In the genomic region with DNA sequence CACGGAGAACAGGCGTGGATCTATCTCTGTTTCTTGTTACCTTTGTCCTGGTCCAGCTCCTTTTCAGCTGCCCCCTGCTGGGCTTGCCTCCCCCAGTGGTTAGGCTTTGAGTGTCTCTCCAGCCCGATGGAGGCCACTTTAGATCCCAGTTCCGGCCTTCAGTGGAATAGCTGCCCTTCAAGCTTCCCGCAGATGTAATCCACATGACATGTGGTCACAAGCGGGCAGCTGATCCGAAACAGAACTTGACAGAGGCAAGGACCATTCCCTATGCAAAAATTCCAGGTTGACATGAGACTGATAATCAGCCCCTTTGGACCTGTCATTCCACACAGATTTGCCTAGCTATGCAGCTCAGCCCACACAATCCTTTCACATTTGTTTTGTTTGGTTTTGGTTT, we compare ENCODE assay signal across 1 cellular context.
TF ChIP-seq lines count a peak whose summit lies in the region.

No MANE protein-coding gene starts in this region.

TF ChIP-seq in HepG2, 621 proteins besides CTCF, POLR2A, EP300 and RAD21:
- TF ChIP-seq TARDBP (CRISPR knock-in tag; IDR thresholded peaks at IDR 0.05) (peak; percentile 22; the same call in 1 of the 2 replicates), MBNL3 (CRISPR knock-in tag; conservative IDR thresholded peaks at IDR 0.05) (no peak), ZNF224 (CRISPR knock-in tag; IDR thresholded peaks at IDR 0.05) (no peak), NCOA2 (CRISPR knock-in tag; IDR thresholded peaks at IDR 0.05) (no peak), SP2 (CRISPR knock-in tag; IDR thresholded peaks at IDR 0.05) (no peak), ZNF230 (CRISPR knock-in tag; IDR thresholded peaks at IDR 0.05) (no peak)
- TF ChIP-seq, protein P1, sequence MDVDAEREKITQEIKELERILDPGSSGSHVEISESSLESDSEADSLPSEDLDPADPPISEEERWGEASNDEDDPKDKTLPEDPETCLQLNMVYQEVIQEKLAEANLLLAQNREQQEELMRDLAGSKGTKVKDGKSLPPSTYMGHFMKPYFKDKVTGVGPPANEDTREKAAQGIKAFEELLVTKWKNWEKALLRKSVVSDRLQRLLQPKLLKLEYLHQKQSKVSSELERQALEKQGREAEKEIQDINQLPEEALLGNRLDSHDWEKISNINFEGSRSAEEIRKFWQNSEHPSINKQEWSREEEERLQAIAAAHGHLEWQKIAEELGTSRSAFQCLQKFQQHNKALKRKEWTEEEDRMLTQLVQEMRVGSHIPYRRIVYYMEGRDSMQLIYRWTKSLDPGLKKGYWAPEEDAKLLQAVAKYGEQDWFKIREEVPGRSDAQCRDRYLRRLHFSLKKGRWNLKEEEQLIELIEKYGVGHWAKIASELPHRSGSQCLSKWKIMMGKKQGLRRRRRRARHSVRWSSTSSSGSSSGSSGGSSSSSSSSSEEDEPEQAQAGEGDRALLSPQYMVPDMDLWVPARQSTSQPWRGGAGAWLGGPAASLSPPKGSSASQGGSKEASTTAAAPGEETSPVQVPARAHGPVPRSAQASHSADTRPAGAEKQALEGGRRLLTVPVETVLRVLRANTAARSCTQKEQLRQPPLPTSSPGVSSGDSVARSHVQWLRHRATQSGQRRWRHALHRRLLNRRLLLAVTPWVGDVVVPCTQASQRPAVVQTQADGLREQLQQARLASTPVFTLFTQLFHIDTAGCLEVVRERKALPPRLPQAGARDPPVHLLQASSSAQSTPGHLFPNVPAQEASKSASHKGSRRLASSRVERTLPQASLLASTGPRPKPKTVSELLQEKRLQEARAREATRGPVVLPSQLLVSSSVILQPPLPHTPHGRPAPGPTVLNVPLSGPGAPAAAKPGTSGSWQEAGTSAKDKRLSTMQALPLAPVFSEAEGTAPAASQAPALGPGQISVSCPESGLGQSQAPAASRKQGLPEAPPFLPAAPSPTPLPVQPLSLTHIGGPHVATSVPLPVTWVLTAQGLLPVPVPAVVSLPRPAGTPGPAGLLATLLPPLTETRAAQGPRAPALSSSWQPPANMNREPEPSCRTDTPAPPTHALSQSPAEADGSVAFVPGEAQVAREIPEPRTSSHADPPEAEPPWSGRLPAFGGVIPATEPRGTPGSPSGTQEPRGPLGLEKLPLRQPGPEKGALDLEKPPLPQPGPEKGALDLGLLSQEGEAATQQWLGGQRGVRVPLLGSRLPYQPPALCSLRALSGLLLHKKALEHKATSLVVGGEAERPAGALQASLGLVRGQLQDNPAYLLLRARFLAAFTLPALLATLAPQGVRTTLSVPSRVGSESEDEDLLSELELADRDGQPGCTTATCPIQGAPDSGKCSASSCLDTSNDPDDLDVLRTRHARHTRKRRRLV (CRISPR knock-in tag; IDR thresholded peaks at IDR 0.05): no peak
- TF ChIP-seq, protein P2, sequence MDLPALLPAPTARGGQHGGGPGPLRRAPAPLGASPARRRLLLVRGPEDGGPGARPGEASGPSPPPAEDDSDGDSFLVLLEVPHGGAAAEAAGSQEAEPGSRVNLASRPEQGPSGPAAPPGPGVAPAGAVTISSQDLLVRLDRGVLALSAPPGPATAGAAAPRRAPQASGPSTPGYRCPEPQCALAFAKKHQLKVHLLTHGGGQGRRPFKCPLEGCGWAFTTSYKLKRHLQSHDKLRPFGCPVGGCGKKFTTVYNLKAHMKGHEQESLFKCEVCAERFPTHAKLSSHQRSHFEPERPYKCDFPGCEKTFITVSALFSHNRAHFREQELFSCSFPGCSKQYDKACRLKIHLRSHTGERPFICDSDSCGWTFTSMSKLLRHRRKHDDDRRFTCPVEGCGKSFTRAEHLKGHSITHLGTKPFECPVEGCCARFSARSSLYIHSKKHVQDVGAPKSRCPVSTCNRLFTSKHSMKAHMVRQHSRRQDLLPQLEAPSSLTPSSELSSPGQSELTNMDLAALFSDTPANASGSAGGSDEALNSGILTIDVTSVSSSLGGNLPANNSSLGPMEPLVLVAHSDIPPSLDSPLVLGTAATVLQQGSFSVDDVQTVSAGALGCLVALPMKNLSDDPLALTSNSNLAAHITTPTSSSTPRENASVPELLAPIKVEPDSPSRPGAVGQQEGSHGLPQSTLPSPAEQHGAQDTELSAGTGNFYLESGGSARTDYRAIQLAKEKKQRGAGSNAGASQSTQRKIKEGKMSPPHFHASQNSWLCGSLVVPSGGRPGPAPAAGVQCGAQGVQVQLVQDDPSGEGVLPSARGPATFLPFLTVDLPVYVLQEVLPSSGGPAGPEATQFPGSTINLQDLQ (CRISPR knock-in tag; IDR thresholded peaks at IDR 0.05): no peak
- TF ChIP-seq, protein P3, sequence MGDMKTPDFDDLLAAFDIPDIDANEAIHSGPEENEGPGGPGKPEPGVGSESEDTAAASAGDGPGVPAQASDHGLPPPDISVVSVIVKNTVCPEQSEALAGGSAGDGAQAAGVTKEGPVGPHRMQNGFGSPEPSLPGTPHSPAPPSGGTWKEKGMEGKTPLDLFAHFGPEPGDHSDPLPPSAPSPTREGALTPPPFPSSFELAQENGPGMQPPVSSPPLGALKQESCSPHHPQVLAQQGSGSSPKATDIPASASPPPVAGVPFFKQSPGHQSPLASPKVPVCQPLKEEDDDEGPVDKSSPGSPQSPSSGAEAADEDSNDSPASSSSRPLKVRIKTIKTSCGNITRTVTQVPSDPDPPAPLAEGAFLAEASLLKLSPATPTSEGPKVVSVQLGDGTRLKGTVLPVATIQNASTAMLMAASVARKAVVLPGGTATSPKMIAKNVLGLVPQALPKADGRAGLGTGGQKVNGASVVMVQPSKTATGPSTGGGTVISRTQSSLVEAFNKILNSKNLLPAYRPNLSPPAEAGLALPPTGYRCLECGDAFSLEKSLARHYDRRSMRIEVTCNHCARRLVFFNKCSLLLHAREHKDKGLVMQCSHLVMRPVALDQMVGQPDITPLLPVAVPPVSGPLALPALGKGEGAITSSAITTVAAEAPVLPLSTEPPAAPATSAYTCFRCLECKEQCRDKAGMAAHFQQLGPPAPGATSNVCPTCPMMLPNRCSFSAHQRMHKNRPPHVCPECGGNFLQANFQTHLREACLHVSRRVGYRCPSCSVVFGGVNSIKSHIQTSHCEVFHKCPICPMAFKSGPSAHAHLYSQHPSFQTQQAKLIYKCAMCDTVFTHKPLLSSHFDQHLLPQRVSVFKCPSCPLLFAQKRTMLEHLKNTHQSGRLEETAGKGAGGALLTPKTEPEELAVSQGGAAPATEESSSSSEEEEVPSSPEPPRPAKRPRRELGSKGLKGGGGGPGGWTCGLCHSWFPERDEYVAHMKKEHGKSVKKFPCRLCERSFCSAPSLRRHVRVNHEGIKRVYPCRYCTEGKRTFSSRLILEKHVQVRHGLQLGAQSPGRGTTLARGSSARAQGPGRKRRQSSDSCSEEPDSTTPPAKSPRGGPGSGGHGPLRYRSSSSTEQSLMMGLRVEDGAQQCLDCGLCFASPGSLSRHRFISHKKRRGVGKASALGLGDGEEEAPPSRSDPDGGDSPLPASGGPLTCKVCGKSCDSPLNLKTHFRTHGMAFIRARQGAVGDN (CRISPR knock-in tag; IDR thresholded peaks at IDR 0.05): 0 out of 2 replicates have a peak, but pooled peaks have one; percentile 15
